ENCODE assay signal across 9 cellular contexts in genomic region chr11:57516061-57516443, GRCh38. TPM values are rescaled to one million over a fixed set of nuclear protein-coding genes. Genes with fewer than 3 reads are reported as not detected.
DNase-seq lines count a peak whose midpoint lies in the region; ATAC-seq and TF ChIP-seq lines count a peak whose summit lies in the region.
"Had no signal": no experiment of that assay in that cellular context is flagged by ENCODE, and none has a peak within 500 bp of the region (broad histone marks: within the 10 kb centered on the region; RNA-seq: fewer than 3 reads in every experiment).

No MANE protein-coding gene starts in this region.

- CTCF ChIA-PET in activated naive CD4-positive, alpha-beta T cell treated with anti-CD3 and anti-CD28 coated beads, Interleukin-2, amount 10 ng/mL, durations not matched to agents 7 days and 5 days (lab: Charles Lee): interaction anchor here (0.8 to 9.0 kb wide), 7 partner anchors 8 to 129 kb away, joined by 3 to 115 read pairs (median 5); no protein-coding TSS in a partner anchor

- H3K9me3 ChIP-seq in lung (ENCODE audit: control insufficient read depth in 2 of 2, insufficient read depth in 1 of 2, low read length in 1 of 2) (no peaks in the 10 kb centered on the region), transverse colon (no peaks in the 10 kb centered on the region)

- TF ChIP-seq EP300 in transverse colon (IDR thresholded peaks at IDR 0.05; ENCODE audit: low read depth): no peak

- H3K4me3 ChIP-seq in astrocyte of the spinal cord (ENCODE audit: low read depth, low read length) (peak overlapping the region; percentile 71), lung (peak overlapping the region; percentile 74), transverse colon (peak overlapping the region in 3 of 4 donors; percentile 56 to 95 (median 80))

- ATAC-seq in lung (ENCODE audit: insufficient read depth, low FRiP score) (no peak), HG02970 (IDR thresholded peaks at IDR 0.05; ENCODE audit: low FRiP score, unreplicated experiment) (no peak), left colon (no peak)

- in situ Hi-C loops in astrocyte of the spinal cord (cut with HindIII; ENCODE audit: low sequenced_read_pairs): no loop called here
- in situ Hi-C loops in transverse colon (cut with MboI; ENCODE audit: low pct_ligation_motif_present in 1 of 4, low pct_unique_long_range_greater_than_20kb in 1 of 4, low sequenced_read_pairs in 3 of 4): no loop called here

- no peaks in the 10 kb centered on the region for H3K36me3 ChIP-seq in lung (ENCODE audit: control insufficient read depth in 2 of 2, insufficient read depth in 2 of 2, low read length in 2 of 2)
- no peaks in the 10 kb centered on the region for H3K36me3 ChIP-seq in transverse colon

- TF ChIP-seq CTCF in astrocyte of the spinal cord (IDR thresholded peaks at IDR 0.05; ENCODE audit: low read depth, low read length) (no peak), lung (IDR thresholded peaks at IDR 0.05; ENCODE audit: control extremely low read depth, extremely low read depth) (no peak), transverse colon (IDR thresholded peaks at IDR 0.05) (no peak)

- H3K27ac Mint-ChIP-seq in activated naive CD4-positive, alpha-beta T cell treated with anti-CD3 and anti-CD28 coated beads, Interleukin-2, amount 10 ng/mL, durations not matched to agents 7 days and 5 days: peak overlapping the region; percentile 82

- peaks cover 9% of the 10 kb centered on the region for H3K36me3 Mint-ChIP-seq in activated naive CD4-positive, alpha-beta T cell treated with anti-CD3 and anti-CD28 coated beads, Interleukin-2, amount 10 ng/mL, durations not matched to agents 7 days and 5 days

- peaks cover 8% of the 10 kb centered on the region for H3K27me3 Mint-ChIP-seq in activated naive CD4-positive, alpha-beta T cell treated with anti-CD3 and anti-CD28 coated beads, Interleukin-2, amount 10 ng/mL, durations not matched to agents 7 days and 5 days

- H3K27ac ChIP-seq in lung (ENCODE audit: low read depth in 1 of 2, low read length in 1 of 2): peak overlapping the region; percentile 15 to 55
- H3K27ac ChIP-seq in transverse colon: peak overlapping the region in 3 of 4 donors; percentile 60 to 80 (median 68)

- peaks cover 34% of the 10 kb centered on the region for H3K4me1 Mint-ChIP-seq in activated naive CD4-positive, alpha-beta T cell treated with anti-CD3 and anti-CD28 coated beads, Interleukin-2, amount 10 ng/mL, durations not matched to agents 7 days and 5 days

- DNase-seq in activated naive CD4-positive, alpha-beta T cell treated with anti-CD3 and anti-CD28 coated beads, Interleukin-2, amount 10 ng/mL, durations not matched to agents 7 days and 5 days: no peak
- no peak for DNase-seq in activated naive CD4-positive, alpha-beta T cell (lab: John Stamatoyannopoulos, UW)
- DNase-seq in astrocyte of the spinal cord (ENCODE audit: low read depth, low spot score): no peak
- DNase-seq in lung (ENCODE audit: low spot score): no peak
- no peak for DNase-seq in transverse colon
- no peak for DNase-seq in left colon
- DNase-seq in stimulated activated naive CD4-positive, alpha-beta T cell (lab: John Stamatoyannopoulos, UW): no peak

- H3K27me3 ChIP-seq in lung (ENCODE audit: control insufficient read depth, insufficient read depth) (no peaks in the 10 kb centered on the region), transverse colon (no peaks in the 10 kb centered on the region)

- H3K4me3 Mint-ChIP-seq in activated naive CD4-positive, alpha-beta T cell treated with anti-CD3 and anti-CD28 coated beads, Interleukin-2, amount 10 ng/mL, durations not matched to agents 7 days and 5 days: peak overlapping the region; percentile 96

- no peak for TF ChIP-seq POLR2A in transverse colon (IDR thresholded peaks at IDR 0.05)

- 20 to 23% methylated on average over 5 of the region's 5 CpGs for WGBS in lung, 2 donors
- 15 to 67% methylated on average over 1 to 5 of the region's 5 CpGs for WGBS in transverse colon (ENCODE audit: low coverage in 1 of 2), 2 donors

- intact Hi-C loops in transverse colon (cut with DNase I; ENCODE audit: low total_unique reads) (no loop called here), left colon (cut with DNase I, micrococcal nuclease) (no loop called here)

- H3K4me1 ChIP-seq in lung (ENCODE audit: control insufficient read depth in 2 of 2, insufficient read depth in 2 of 2, low read length in 2 of 2) (peaks cover 0 to 4% of the 10 kb centered on the region in 2 donors), transverse colon (peaks cover 11 to 26% (median 20%) of the 10 kb centered on the region in 4 donors)

- H3K9me3 Mint-ChIP-seq in activated naive CD4-positive, alpha-beta T cell treated with anti-CD3 and anti-CD28 coated beads, Interleukin-2, amount 10 ng/mL, durations not matched to agents 7 days and 5 days: no peaks in the 10 kb centered on the region

RNA-seq across cellular contexts. Expression of gene SLC43A1, which starts 0.6 kb away (rescaled TPM):
- total RNA-seq in lung (10 to 100 TPM; 18.5 to 18.7 TPM), transverse colon (10 to 100 TPM in 3 of 4 donors, 1 to 10 TPM in 1; 7.5 to 30.4 (median 15.2) TPM), left colon (1 to 10 TPM; 7.1 to 9.6 TPM)
- polyA plus RNA-seq in lung: 10 to 100 TPM; 10.3 to 14.8 TPM

RNA-seq across cellular contexts. Expression of gene TIMM10, which starts 14.5 kb away (rescaled TPM):
- total RNA-seq in lung (10 to 100 TPM; 10.4 to 46.5 TPM), transverse colon (10 to 100 TPM in 2 of 4 donors, 1 to 10 TPM in 1, not detected in 1; 1.6 to 36.8 (median 34.0) TPM), left colon (10 to 100 TPM; 28.6 to 47.4 TPM)
- 10 to 100 TPM; 45.1 to 64.7 TPM for polyA plus RNA-seq in lung

RNA-seq across cellular contexts. Expression of gene SMTNL1, which starts 21.3 kb away (rescaled TPM):
- total RNA-seq in lung: not detected
- polyA plus RNA-seq in lung: not detected
- total RNA-seq in transverse colon: not detected
- total RNA-seq in left colon: not detected
- total RNA-seq: HT1080 had no signal

RNA-seq across cellular contexts. Expression of gene UBE2L6, which starts 51.4 kb away (rescaled TPM):
- 10 to 100 TPM; 38.9 to 97.1 TPM for total RNA-seq in lung
- polyA plus RNA-seq in lung: 100 to 1,000 TPM in 1 of 2 donors, 10 to 100 TPM in 1; 44.9 to 129 TPM
- total RNA-seq in transverse colon: 10 to 100 TPM; 15.3 to 24.3 (median 20.6) TPM
- total RNA-seq in left colon: 10 to 100 TPM; 27.6 to 47.2 TPM

RNA-seq across cellular contexts. Expression of gene RTN4RL2, which starts 55.7 kb away (rescaled TPM):
- total RNA-seq in lung: 1 to 10 TPM in 1 of 2 donors, under 1 TPM in 1; 0.31 to 4.8 TPM
- 1 to 10 TPM; 1.5 to 1.8 TPM for polyA plus RNA-seq in lung
- total RNA-seq in transverse colon: under 1 TPM in 1 of 4 donors, not detected in 3; 0.48 TPM
- total RNA-seq in left colon: under 1 TPM; 0.67 to 0.98 TPM
